36 cellular contexts compared by ENCODE assay signal in the genomic region with DNA sequence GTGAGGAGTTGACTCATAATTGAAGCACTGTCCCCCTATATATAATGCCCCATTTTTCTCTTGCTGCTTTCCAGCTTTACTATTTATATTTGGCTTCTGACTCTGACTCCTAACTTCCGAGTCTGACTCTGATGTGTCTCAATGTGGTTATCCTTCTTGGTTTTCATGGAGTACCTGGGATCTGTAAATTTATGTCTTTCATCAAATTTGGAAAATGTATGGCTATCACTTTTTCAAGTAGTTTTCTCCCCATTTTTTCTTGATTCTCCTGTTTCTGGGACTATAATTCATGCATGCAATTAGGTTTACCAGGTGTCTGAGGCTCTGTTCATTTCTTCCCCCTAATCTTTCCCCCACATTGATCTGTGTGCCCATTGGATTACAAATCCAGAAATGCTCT.
"Had no signal": no experiment of that assay in that cellular context is flagged by ENCODE, and none has a peak within 500 bp of the region (broad histone marks: within the 10 kb centered on the region; RNA-seq: fewer than 3 reads in every experiment).

No MANE protein-coding gene starts in this region.

- H3K36me3 ChIP-seq: adrenal gland, ascending aorta, brain microvascular endothelial cell, breast epithelium, cardiac muscle cell had no signal

- H3K9me3 Mint-ChIP-seq: central memory CD8-positive, alpha-beta T cell had no signal

- H3K9me3 ChIP-seq: body of pancreas had no signal

- ATAC-seq: activated naive CD4-positive, alpha-beta T cell treated with anti-CD3 and anti-CD28 coated beads, Interleukin-2, amount 50 U/mL, for 72 hours; activated naive CD8-positive, alpha-beta T cell treated with anti-CD3 and anti-CD28 coated beads, Interleukin-2, amount 50 U/mL, for 24 hours; activated T-cell treated with anti-CD3 and anti-CD28 coated beads, Interleukin-2, amount 50 U/mL, for 4 hours; activated T-helper 17 cell treated with anti-CD3 and anti-CD28 coated beads, Interleukin-2, amount 50 U/mL, for 72 hours; body of pancreas had no signal

- H3K27me3 Mint-ChIP-seq: brain; central memory CD8-positive, alpha-beta T cell had no signal

- H3K36me3 Mint-ChIP-seq: activated naive CD4-positive, alpha-beta T cell treated with anti-CD3 and anti-CD28 coated beads, Interleukin-2, amount 10 ng/mL, durations not matched to agents 7 days and 5 days had no signal

- H3K27ac ChIP-seq: adrenal gland, ascending aorta, body of pancreas, brain microvascular endothelial cell, breast epithelium, cardiac muscle cell had no signal

- H3K27ac Mint-ChIP-seq: activated naive CD4-positive, alpha-beta T cell treated with anti-CD3 and anti-CD28 coated beads for 36 hours; activated naive CD4-positive, alpha-beta T cell treated with anti-CD3 and anti-CD28 coated beads, Interleukin-2, amount 10 ng/mL, durations not matched to agents 7 days and 5 days; activated naive CD4-positive, alpha-beta T cell treated with anti-CD3 and anti-CD28 coated beads, Interleukin-2, amount 50 U/mL, for 24 hours; activated naive CD4-positive, alpha-beta T cell treated with anti-CD3 and anti-CD28 coated beads, Interleukin-2, amount 50 U/mL, for 72 hours; activated naive CD8-positive, alpha-beta T cell; activated naive CD8-positive, alpha-beta T cell treated with anti-CD3 and anti-CD28 coated beads for 36 hours; activated naive CD8-positive, alpha-beta T cell treated with anti-CD3 and anti-CD28 coated beads, Interleukin-2, amount 10 ng/mL, durations not matched to agents 7 days and 5 days; activated naive CD8-positive, alpha-beta T cell treated with anti-CD3 and anti-CD28 coated beads, Interleukin-2, amount 50 U/mL, for 24 hours; activated T-helper 1 cell treated with anti-CD3 and anti-CD28 coated beads, Interleukin-12 subunit alpha, Interleukin-12 subunit beta, Interleukin-2, Interleukin-4 antibody, amounts not matched to agents 30 ng/mL and 10 ng/mL and 1 ng/mL, durations not matched to agents 14 hours and 24 hours and 36 hours; activated T-helper 17 cell treated with anti-CD3 and anti-CD28 coated beads, Interleukin-2, amount 50 U/mL, for 72 hours; activated T-helper 2 cell treated with anti-CD3 and anti-CD28 coated beads, Interferon-gamma antibody, Interleukin-2, Interleukin-4, amounts not matched to agents 10 μg/mL and 5 μg/mL and 100 μg/mL, durations not matched to agents 14 hours and 24 hours and 36 hours; brain had no signal

- DNase-seq: activated effector memory CD4-positive, alpha-beta T cell treated with anti-CD3 and anti-CD28 coated beads, Interleukin-2, amount 50 U/mL, for 16 hours; activated effector memory CD4-positive, alpha-beta T cell treated with Interleukin-2 at 50 U/mL for 16 hours; activated gamma-delta T cell; activated gamma-delta T cell treated with Interleukin-2 at 50 U/mL for 16 hours; activated naive CD4-positive, alpha-beta T cell; activated naive CD4-positive, alpha-beta T cell treated with anti-CD3 and anti-CD28 coated beads for 36 hours; activated naive CD4-positive, alpha-beta T cell treated with anti-CD3 and anti-CD28 coated beads, Interleukin-2, amount 10 ng/mL, durations not matched to agents 7 days and 5 days; activated naive CD4-positive, alpha-beta T cell treated with anti-CD3 and anti-CD28 coated beads, Interleukin-2, amount 50 U/mL, for 16 hours; activated naive CD4-positive, alpha-beta T cell treated with Interleukin-2 at 50 U/mL for 16 hours; activated naive CD8-positive, alpha-beta T cell treated with anti-CD3 and anti-CD28 coated beads for 36 hours; activated naive CD8-positive, alpha-beta T cell treated with anti-CD3 and anti-CD28 coated beads, Interleukin-2, amount 10 ng/mL, durations not matched to agents 7 days and 5 days; activated naive CD8-positive, alpha-beta T cell treated with anti-CD3 and anti-CD28 coated beads, Interleukin-2, amount 50 U/mL, for 24 hours; activated T-cell treated with anti-CD3 and anti-CD28 coated beads, Interleukin-2, amount 50 U/mL, for 1 hour; activated T-cell treated with anti-CD3 and anti-CD28 coated beads, Interleukin-2, amount 50 U/mL, for 4 hours; activated T-cell treated with anti-CD3 and anti-CD28 coated beads, Interleukin-2, amount 50 U/mL, for 48 hours; adrenal gland; amniotic stem cell; amygdala; anterior cingulate cortex; aorta; body of pancreas; brain microvascular endothelial cell; caudate nucleus; central memory CD4-positive, alpha-beta T cell; cerebellar nuclear complex had no signal

- H3K4me3 Mint-ChIP-seq: activated naive CD4-positive, alpha-beta T cell treated with anti-CD3 and anti-CD28 coated beads for 36 hours; activated naive CD4-positive, alpha-beta T cell treated with anti-CD3 and anti-CD28 coated beads, Interleukin-2, amount 10 ng/mL, durations not matched to agents 7 days and 5 days; activated naive CD4-positive, alpha-beta T cell treated with anti-CD3 and anti-CD28 coated beads, Interleukin-2, amount 50 U/mL, for 24 hours; activated naive CD8-positive, alpha-beta T cell; activated naive CD8-positive, alpha-beta T cell treated with anti-CD3 and anti-CD28 coated beads for 36 hours; activated naive CD8-positive, alpha-beta T cell treated with anti-CD3 and anti-CD28 coated beads, Interleukin-2, amount 10 ng/mL, durations not matched to agents 7 days and 5 days; activated naive CD8-positive, alpha-beta T cell treated with anti-CD3 and anti-CD28 coated beads, Interleukin-2, amount 50 U/mL, for 24 hours; activated T-cell treated with anti-CD3 and anti-CD28 coated beads, Interleukin-2, amount 50 U/mL, for 4 hours; activated T-helper 1 cell treated with anti-CD3 and anti-CD28 coated beads, Interleukin-12 subunit alpha, Interleukin-12 subunit beta, Interleukin-2, Interleukin-4 antibody, amounts not matched to agents 30 ng/mL and 10 ng/mL and 1 ng/mL, durations not matched to agents 14 hours and 24 hours and 36 hours; activated T-helper 17 cell treated with anti-CD3 and anti-CD28 coated beads, Interleukin-2, amount 50 U/mL, for 72 hours; brain; central memory CD8-positive, alpha-beta T cell had no signal

- H3K4me1 ChIP-seq: adrenal gland, ascending aorta, body of pancreas, breast epithelium had no signal

- H3K4me3 ChIP-seq: adrenal gland, ascending aorta, body of pancreas, breast epithelium, cardiac muscle cell had no signal
